Comparison of ENCODE assay signal across 15 cellular contexts in genomic region chr5:366541-367357, GRCh38. TPM values are rescaled to one million over a fixed set of nuclear protein-coding genes. Genes with fewer than 3 reads are reported as not detected.
A peak's percentile ranks its signal among the peaks of the same experiment; 100 is the strongest.
DNase-seq lines count a peak whose midpoint lies in the region; ATAC-seq and TF ChIP-seq lines count a peak whose summit lies in the region.
"Had no signal": no experiment of that assay in that cellular context is flagged by ENCODE, and none has a peak within 500 bp of the region (broad histone marks: within the 10 kb centered on the region; RNA-seq: fewer than 3 reads in every experiment).

No MANE protein-coding gene starts in this region.

- no peaks in the 10 kb centered on the region for H3K27me3 Mint-ChIP-seq in WTC11 (ENCODE audit: low read depth)

- H3K9me3 Mint-ChIP-seq in WTC11 = peaks cover 10% of the 10 kb centered on the region

- CTCF ChIA-PET in WTC11 (lab: Charles Lee) (interaction anchor here (0.9 to 1.5 kb wide), 3 partner anchors 48 to 80 kb away, joined by 3 to 4 read pairs (median 3); no protein-coding TSS in a partner anchor), A673 (lab: Charles Lee) (no interaction called here)

- H3K36me3 Mint-ChIP-seq in WTC11 = no peaks in the 10 kb centered on the region

- peaks cover 0 to 6% of the 10 kb centered on the region in 2 donors for H3K36me3 ChIP-seq in lung (ENCODE audit: control insufficient read depth in 2 of 2, insufficient read depth in 2 of 2, low read length in 2 of 2)
- no peaks in the 10 kb centered on the region for H3K36me3 ChIP-seq in A673 (ENCODE audit: insufficient read depth, low read length, poor library complexity, severe bottlenecking)

- 0 out of 2 replicates have a peak overlapping the region, but pooled peaks have one; percentile 8 for H3K27ac Mint-ChIP-seq in WTC11
- H3K27ac Mint-ChIP-seq: H9, nephron progenitor cell had no signal

- H3K27me3 ChIP-seq in lung (ENCODE audit: control insufficient read depth, insufficient read depth) = no peaks in the 10 kb centered on the region
- H3K27me3 ChIP-seq in A673 (replicated peaks; ENCODE audit: insufficient read depth, low read depth, low read length, poor library complexity) = no peaks in the 10 kb centered on the region

- no peak overlapping the region for H3K4me3 ChIP-seq in lung
- H3K4me3 ChIP-seq in A673 (ENCODE audit: low read depth, low read length, poor library complexity, severe bottlenecking) = no peak overlapping the region

- DNase-seq in stimulated activated CD4-positive, alpha-beta T cell treated with anti-CD3 and anti-CD28 coated beads, Interleukin-15, amount 100 ng/mL, for 24 hours = peak; percentile 0
- DNase-seq in stimulated activated CD4-positive, alpha-beta T cell treated with anti-CD3 and anti-CD28 coated beads, Interleukin-4, amount 100 ng/mL, for 1 hour = no peak
- DNase-seq in WTC11 (ENCODE audit: low spot score) (no peak), lung (ENCODE audit: low spot score) (peak; percentile 25), NCI-H748 treated with DMSO at 0.1 percent for 48 hours (lab: John Stamatoyannopoulos, UW) (no peak), A673 (ENCODE audit: low spot score) (no peak)
- DNase-seq: activated CD4-positive, alpha-beta T cell treated with anti-CD3 and anti-CD28 coated beads, Interleukin-2, amount 50 U/mL, for 48 hours; MM.1S; NCI-H2029 treated with DMSO at 0.1 percent for 48 hours; NCI-H524; nephron progenitor cell had no signal

- H3K27ac ChIP-seq in lung (ENCODE audit: low read depth in 1 of 2, low read length in 1 of 2) (no peak overlapping the region), A673 (ENCODE audit: low read depth, low read length, poor library complexity, severe bottlenecking) (no peak overlapping the region)
- H3K27ac ChIP-seq: C4-2B had no signal

- H3K4me1 ChIP-seq in lung (ENCODE audit: control insufficient read depth in 2 of 2, insufficient read depth in 2 of 2, low read length in 2 of 2) = peaks cover 0 to 5% of the 10 kb centered on the region in 2 donors
- H3K4me1 ChIP-seq in A673 (ENCODE audit: insufficient read depth, low read length, poor library complexity, severe bottlenecking) = peaks cover 7% of the 10 kb centered on the region

- no peak for TF ChIP-seq CTCF in WTC11 (IDR thresholded peaks at IDR 0.05)
- no peak for TF ChIP-seq CTCF in lung (IDR thresholded peaks at IDR 0.05; ENCODE audit: control extremely low read depth, extremely low read depth)
- TF ChIP-seq CTCF in A673 (conservative IDR thresholded peaks at IDR 0.05; ENCODE audit: low read depth, low read length) = no peak

- no peaks in the 10 kb centered on the region; the same call in 1 of the 2 replicates for H3K4me1 Mint-ChIP-seq in WTC11

- intact Hi-C loops in A673 (cut with micrococcal nuclease; ENCODE audit: unreplicated experiment) = no loop called here

- H3K9me3 ChIP-seq in lung (ENCODE audit: control insufficient read depth in 2 of 2, insufficient read depth in 1 of 2, low read length in 1 of 2) (no peaks in the 10 kb centered on the region), A673 (ENCODE audit: low read depth, low read length, poor library complexity, severe bottlenecking) (peaks cover 10% of the 10 kb centered on the region)

- no TSS peak for BruUV-seq in A673 (replicated peaks; lab: Mats Ljungman, UMichigan)

- 89 to 90% methylated on average over 18 of the region's 18 CpGs for WGBS in lung, 2 donors

- H3K4me3 Mint-ChIP-seq in WTC11 = no peak overlapping the region
- H3K4me3 Mint-ChIP-seq: H9, nephron progenitor cell had no signal

- ATAC-seq in WTC11 (no peak), lung (ENCODE audit: insufficient read depth, low FRiP score) (no peak), HG02678 (IDR thresholded peaks at IDR 0.05; ENCODE audit: unreplicated experiment) (no peak)
- ATAC-seq: esophagus mucosa had no signal

- POLR2A ChIA-PET in WTC11 (lab: Charles Lee) (no interaction called here), A673 (lab: Charles Lee; ENCODE audit: low non-redundant PET) (no interaction called here)

TF ChIP-seq in WTC11, 78 proteins besides CTCF, POLR2A, EP300 and RAD21:
- no peak for TF ChIP-seq ZNF423 (CRISPR knock-in tag; IDR thresholded peaks at IDR 0.05)
- no peak for TF ChIP-seq USF2 (CRISPR knock-in tag; IDR thresholded peaks at IDR 0.05)
- no peak for TF ChIP-seq PRDM15 (CRISPR knock-in tag; IDR thresholded peaks at IDR 0.05)
- no peak for TF ChIP-seq GTF2I (CRISPR knock-in tag; conservative IDR thresholded peaks at IDR 0.05)
- TF ChIP-seq JUN (CRISPR knock-in tag; IDR thresholded peaks at IDR 0.05) = no peak
- no peak for TF ChIP-seq ARID4B (CRISPR knock-in tag; IDR thresholded peaks at IDR 0.05; ENCODE audit: borderline replicate concordance)

RNA-seq across cellular contexts. Expression of gene AHRR, which starts 45.2 kb away (rescaled TPM):
- total RNA-seq in WTC11 (2021) (4.5 to 9.7 TPM (median 7.0 TPM) in 3 replicates), lung (1 to 10 TPM; 1.7 to 8.8 TPM), A673 (2021) (2.0 and 2.2 TPM in 2 replicates)
- 1 to 10 TPM in 1 of 2 donors, under 1 TPM in 1; 0.63 to 4.0 TPM for polyA plus RNA-seq in lung

Comparison
In these comparisons a context has a peak if more than half of its experiments do, and no peak if none do; other contexts are left out.
1. DNase-seq: peak in stimulated activated CD4-positive, alpha-beta T cell treated with anti-CD3 and anti-CD28 coated beads, Interleukin-15, amount 100 ng/mL, for 24 hours (single experiment) and lung (single experiment); none in stimulated activated CD4-positive, alpha-beta T cell treated with anti-CD3 and anti-CD28 coated beads, Interleukin-4, amount 100 ng/mL, for 1 hour (single experiment), WTC11 (single experiment), NCI-H748 treated with DMSO at 0.1 percent for 48 hours (single experiment) and A673 (single experiment).